8 cellular contexts compared by ENCODE assay signal in the genomic region with DNA sequence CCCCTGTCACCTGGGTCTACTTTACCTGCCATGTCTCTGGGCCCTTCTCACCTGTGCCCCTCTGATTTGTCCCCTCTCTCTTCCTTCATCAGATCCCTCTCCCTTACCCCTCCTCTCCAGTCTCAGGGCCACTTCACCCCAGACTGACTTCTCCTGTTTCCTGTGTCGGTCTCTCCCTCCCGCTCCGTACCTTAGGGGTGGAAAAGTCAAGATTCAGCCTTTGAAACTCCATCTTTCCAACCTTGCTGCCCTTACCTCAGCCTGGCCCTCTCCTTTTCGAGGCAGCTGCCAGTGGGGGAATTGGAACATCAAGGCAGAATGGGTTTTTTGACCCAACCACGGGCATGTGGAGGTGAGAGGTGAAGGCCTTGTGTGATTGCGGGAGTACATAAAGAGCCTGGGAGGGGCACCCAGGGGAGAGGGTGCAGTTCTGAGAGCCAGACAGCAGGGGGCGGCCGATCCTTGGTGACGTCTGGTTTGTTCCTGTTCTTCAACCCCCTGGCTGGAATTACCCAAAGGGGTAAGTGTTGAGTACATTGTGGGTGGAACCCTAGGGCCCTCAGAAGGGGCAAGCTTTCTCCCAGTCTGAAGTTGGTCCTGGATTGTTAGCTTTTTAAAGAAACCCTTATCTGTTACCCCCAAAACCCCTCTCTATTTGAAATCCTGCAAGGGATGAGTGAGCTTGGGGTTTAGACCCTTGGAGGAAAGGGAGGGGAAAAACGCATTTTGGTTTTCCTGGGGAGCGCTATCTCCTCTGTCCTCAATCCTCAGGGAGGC. TPM values are rescaled to one million over a fixed set of nuclear protein-coding genes. Genes with fewer than 3 reads are reported as not detected.
A peak's percentile ranks its signal among the peaks of the same experiment; 100 is the strongest.
DNase-seq lines count a peak whose midpoint lies in the region; ATAC-seq and TF ChIP-seq lines count a peak whose summit lies in the region.

No MANE protein-coding gene starts in this region.

- H3K9me3 Mint-ChIP-seq in effector memory CD8-positive, alpha-beta T cell: no peaks in the 10 kb centered on the region

- ATAC-seq in HG03108 (IDR thresholded peaks at IDR 0.05; ENCODE audit: unreplicated experiment) (peak; percentile 62), mucosa of descending colon (peak; percentile 95)
- peak; percentile 95 for ATAC-seq in effector memory CD8-positive, alpha-beta T cell (replicated peaks)

- peaks cover 0 to 67% of the 10 kb centered on the region in 2 donors for H3K27me3 Mint-ChIP-seq in effector memory CD8-positive, alpha-beta T cell

- H3K4me3 ChIP-seq in mucosa of descending colon: no peak overlapping the region

- peak overlapping the region in 1 of 2 donors; percentile 44 for H3K27ac Mint-ChIP-seq in effector memory CD8-positive, alpha-beta T cell

- TF ChIP-seq CTCF in mucosa of descending colon (IDR thresholded peaks at IDR 0.05): peak; percentile 87

- no peaks in the 10 kb centered on the region for H3K36me3 ChIP-seq in mucosa of descending colon (ENCODE audit: low read depth)

- H3K36me3 Mint-ChIP-seq in effector memory CD8-positive, alpha-beta T cell (ENCODE audit: insufficient read depth): peaks cover 3% of the 10 kb centered on the region

- no peaks in the 10 kb centered on the region for H3K4me1 Mint-ChIP-seq in effector memory CD8-positive, alpha-beta T cell (ENCODE audit: low read depth in 2 of 2)

- DNase-seq in ELR (ENCODE audit: low read depth) (peak; percentile 69), NCI-H748 treated with DMSO at 0.1 percent for 48 hours (lab: John Stamatoyannopoulos, UW) (peak; percentile 41), mucosa of descending colon (peak; percentile 67 to 86 (median 85)), middle frontal gyrus (ENCODE audit: extremely low spot score, low spot score) (no peak)
- DNase-seq in activated CD8-positive, alpha-beta memory T cell treated with anti-CD3 and anti-CD28 coated beads for 24 hours: peak; percentile 92
- DNase-seq in effector memory CD8-positive, alpha-beta T cell: peak; percentile 71 to 76 (median 75)
- DNase-seq in stimulated activated CD8-positive, alpha-beta memory T cell treated with anti-CD3 and anti-CD28 coated beads, Interleukin-4, amount 100 ng/mL, for 1 hour (ENCODE audit: low read depth in 2 of 2, low spot score in 1 of 2): peak; percentile 28 to 52

- H3K4me1 ChIP-seq in mucosa of descending colon (ENCODE audit: low read depth): no peaks in the 10 kb centered on the region

- no peak overlapping the region for H3K4me3 Mint-ChIP-seq in effector memory CD8-positive, alpha-beta T cell

- no peaks in the 10 kb centered on the region for H3K9me3 ChIP-seq in mucosa of descending colon

- intact Hi-C loops in mucosa of descending colon (cut with DNase I, micrococcal nuclease): loop anchor here (2.0 to 10.0 kb wide), 2 partner anchors 47 to 51 kb away; no protein-coding TSS in a partner anchor

RNA-seq across cellular contexts. Expression of gene DMBX1, which starts 12.3 kb away (rescaled TPM):
- total RNA-seq in mucosa of descending colon: not detected
